ENCODE assay signal across 9 cellular contexts in genomic region chr6:18269253-18269652, GRCh38. TPM values are rescaled to one million over a fixed set of nuclear protein-coding genes. Genes with fewer than 3 reads are reported as not detected.
DNase-seq lines count a peak whose midpoint lies in the region; ATAC-seq and TF ChIP-seq lines count a peak whose summit lies in the region.
"Had no signal": no experiment of that assay in that cellular context is flagged by ENCODE, and none has a peak within 500 bp of the region (broad histone marks: within the 10 kb centered on the region; RNA-seq: fewer than 3 reads in every experiment).

No MANE protein-coding gene starts in this region.

- TF ChIP-seq POLR2A in body of pancreas (IDR thresholded peaks at IDR 0.05): no peak

- no peaks in the 10 kb centered on the region for H3K9me3 ChIP-seq in body of pancreas
- H3K9me3 ChIP-seq in mucosa of descending colon: no peaks in the 10 kb centered on the region

- POLR2A ChIA-PET in BJ (lab: Charles Lee): no interaction called here

- no peaks in the 10 kb centered on the region; the same call in 1 of the 2 replicates for H3K27me3 ChIP-seq in BJ (ENCODE audit: control insufficient read depth, insufficient read depth, low read length)
- H3K27me3 ChIP-seq in body of pancreas: no peaks in the 10 kb centered on the region

- H3K36me3 ChIP-seq in BJ (ENCODE audit: control insufficient read depth, insufficient read depth, low read length) (no peaks in the 10 kb centered on the region), body of pancreas (replicated peaks in 1 of 2; ENCODE audit: insufficient read depth in 1 of 2, low read depth in 2 of 2) (no peaks in the 10 kb centered on the region), mucosa of descending colon (ENCODE audit: low read depth) (no peaks in the 10 kb centered on the region)

- DNase-seq in BJ (ENCODE audit: low read depth): peak; percentile 21
- peak; percentile 18 for DNase-seq in LoVo (ENCODE audit: low spot score)
- DNase-seq in body of pancreas: no peak
- DNase-seq in NK-92 treated with Interleukin-12 subunit alpha and Interleukin-12 subunit beta, amount 100 ng/mL, for 24 hours (lab: John Stamatoyannopoulos, UW): no peak
- DNase-seq in mucosa of descending colon: no peak
- DNase-seq: NCI-H1930 had no signal

- intact Hi-C loops in body of pancreas (cut with DNase I) (no loop called here), mucosa of descending colon (cut with DNase I, micrococcal nuclease) (no loop called here)

- 5 to 8% methylated on average over 3 of the region's 3 CpGs for WGBS in body of pancreas, 2 donors

- ATAC-seq in GM19351 (IDR thresholded peaks at IDR 0.05; ENCODE audit: unreplicated experiment) (peak; percentile 36), body of pancreas (no peak), mucosa of descending colon (no peak), GM19328 (IDR thresholded peaks at IDR 0.05; ENCODE audit: unreplicated experiment) (no peak), HG03025 (IDR thresholded peaks at IDR 0.05; ENCODE audit: low FRiP score, unreplicated experiment) (no peak)

- CTCF ChIA-PET in BJ (lab: Yijun Ruan, JAX): no interaction called here

- H3K27ac ChIP-seq in body of pancreas: peak overlapping the region in 3 of 4 donors; percentile 28 to 69 (median 60)

- H3K4me3 ChIP-seq in BJ (ENCODE audit: low read depth, low read length) (no peak overlapping the region), body of pancreas (no peak overlapping the region), mucosa of descending colon (no peak overlapping the region)

- no peak for TF ChIP-seq CTCF in BJ (IDR thresholded peaks at IDR 0.05; ENCODE audit: insufficient read depth, low read depth, low read length)
- no peak for TF ChIP-seq CTCF in body of pancreas (IDR thresholded peaks at IDR 0.05)
- TF ChIP-seq CTCF in mucosa of descending colon (IDR thresholded peaks at IDR 0.05): no peak

- H3K4me1 ChIP-seq in body of pancreas: peaks cover 17% of the 10 kb centered on the region
- H3K4me1 ChIP-seq in mucosa of descending colon (ENCODE audit: low read depth): peaks cover 7% of the 10 kb centered on the region

RNA-seq across cellular contexts. Expression of gene DEK, which starts 4.9 kb away (rescaled TPM):
- polyA plus RNA-seq in BJ (2011; rRNA removed): 29.2 and 52.1 TPM in 2 replicates
- polyA minus RNA-seq in BJ (2011; rRNA and poly(A)+ RNA removed): 5.8 and 8.5 TPM in 2 replicates
- total RNA-seq in body of pancreas (10 to 100 TPM; 67.2 to 72.9 TPM), mucosa of descending colon (100 to 1,000 TPM in 1 of 3 donors, 10 to 100 TPM in 2; 75.6 to 123 (median 85.0) TPM)

Comparison
In these comparisons a context has a peak if more than half of its experiments do, and no peak if none do; other contexts are left out.
1. DNase-seq: peak in BJ (single experiment) and LoVo (single experiment); none in body of pancreas (0 of 4), NK-92 treated with Interleukin-12 subunit alpha and Interleukin-12 subunit beta, amount 100 ng/mL, for 24 hours (single experiment) and mucosa of descending colon (0 of 3).